19 cellular contexts compared by ENCODE assay signal in the genomic region with DNA sequence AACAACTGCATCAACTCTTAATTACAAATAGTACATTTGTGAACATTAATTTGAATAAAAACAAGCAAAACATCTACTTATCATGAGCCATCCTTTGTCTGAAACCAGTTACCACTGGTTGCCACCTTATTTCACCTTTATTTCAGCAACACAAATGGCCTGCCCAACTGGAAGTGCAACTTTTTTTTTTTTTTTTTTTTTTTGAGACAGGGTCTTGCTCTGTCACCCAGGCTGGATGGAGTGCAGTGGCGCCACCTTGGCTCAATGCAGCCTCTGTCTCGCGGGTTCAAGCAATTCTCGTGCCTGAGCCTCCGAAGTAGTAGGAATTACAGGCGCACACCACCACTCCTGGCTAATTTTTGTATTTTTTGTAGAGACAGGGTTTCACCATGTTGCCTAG. TPM values are rescaled to one million over a fixed set of nuclear protein-coding genes. Genes with fewer than 3 reads are reported as not detected.
DNase-seq lines count a peak whose midpoint lies in the region; ATAC-seq and TF ChIP-seq lines count a peak whose summit lies in the region.
"Had no signal": no experiment of that assay in that cellular context is flagged by ENCODE, and none has a peak within 500 bp of the region (broad histone marks: within the 10 kb centered on the region; RNA-seq: fewer than 3 reads in every experiment).

No MANE protein-coding gene starts in this region.

- peaks cover 81% of the 10 kb centered on the region for H3K4me1 ChIP-seq in CD8-positive, alpha-beta T cell (ENCODE audit: insufficient read depth, low read length)
- no peaks in the 10 kb centered on the region for H3K4me1 ChIP-seq in osteoblast (ENCODE audit: insufficient read depth, low read length)
- H3K4me1 ChIP-seq: BE2C, parathyroid adenoma had no signal

- no peak overlapping the region for H3K4me2 ChIP-seq in osteoblast (ENCODE audit: insufficient read depth, low read length)
- H3K4me2 ChIP-seq: hepatocyte had no signal

- DNase-seq in CD8-positive, alpha-beta T cell, result no peak
- DNase-seq in NCI-H1048 (lab: John Stamatoyannopoulos, UW) (peak; percentile 13), epithelial cell of esophagus (ENCODE audit: low read depth) (peak; percentile 46), NCI-H526 treated with DMSO at 0.1 percent for 48 hours (lab: John Stamatoyannopoulos, UW) (no peak), SIG-M5 (lab: John Stamatoyannopoulos, UW) (no peak), osteoblast (ENCODE audit: insufficient read length, low spot score, missing footprints) (no peak)
- DNase-seq: BE2C; DMS 273 treated with DMSO at 0.1 percent for 48 hours; MG63; NCI-H1694 treated with DMSO at 0.1 percent for 48 hours; NCI-H446; SHP77 treated with DMSO at 0.1 percent for 48 hours; stimulated activated CD4-positive, alpha-beta T cell treated with anti-CD3 and anti-CD28 coated beads, Interleukin-1b, Interleukin-23, amount 100 ng/mL, for 48 hours had no signal

- peaks cover 40% of the 10 kb centered on the region for H4K20me1 ChIP-seq in osteoblast (ENCODE audit: insufficient read depth, low read length)

- peak overlapping the region; percentile 66 for H3K27ac Mint-ChIP-seq in CD8-positive, alpha-beta T cell
- H3K27ac Mint-ChIP-seq: T-helper 1 cell treated with Interleukin-12 subunit alpha and Interleukin-12 subunit beta and Interleukin-4 antibody, amounts not matched to agents 30 μg/mL and 1 μg/mL, for 36 hours had no signal

- H3K27me3 Mint-ChIP-seq in CD8-positive, alpha-beta T cell (ENCODE audit: low read depth), result no peaks in the 10 kb centered on the region

- peak; percentile 28 for TF ChIP-seq CTCF in C4-2B (conservative IDR thresholded peaks at IDR 0.05)
- TF ChIP-seq CTCF in CD8-positive, alpha-beta T cell (IDR thresholded peaks at IDR 0.05), result no peak
- TF ChIP-seq CTCF in epithelial cell of esophagus (IDR thresholded peaks at IDR 0.05; ENCODE audit: insufficient read depth, low read depth, low read length, missing control alignments), result no peak
- no peak for TF ChIP-seq CTCF in osteoblast (IDR thresholded peaks at IDR 0.05; ENCODE audit: extremely low read depth, low read depth, low read length)

- H3K9me3 Mint-ChIP-seq in CD8-positive, alpha-beta T cell, result no peaks in the 10 kb centered on the region
- H3K9me3 Mint-ChIP-seq: T-helper 1 cell treated with Interleukin-12 subunit alpha and Interleukin-12 subunit beta and Interleukin-4 antibody, amounts not matched to agents 30 μg/mL and 1 μg/mL, for 36 hours had no signal

- peaks cover 89% of the 10 kb centered on the region for H3K79me2 ChIP-seq in osteoblast (ENCODE audit: insufficient read depth, low read length)

- CTCF ChIA-PET in CD8-positive, alpha-beta T cell (lab: Charles Lee), result interaction anchor here (0.7 kb wide), 1 partner anchor 14 kb away, joined by 6 read pairs; no protein-coding TSS in a partner anchor

- no peak overlapping the region for H3K4me3 Mint-ChIP-seq in CD8-positive, alpha-beta T cell
- H3K4me3 Mint-ChIP-seq: T-helper 1 cell treated with Interleukin-12 subunit alpha and Interleukin-12 subunit beta and Interleukin-4 antibody, amounts not matched to agents 30 μg/mL and 1 μg/mL, for 36 hours had no signal

- no peak overlapping the region for H2AFZ ChIP-seq in osteoblast (ENCODE audit: low read length)
- H2AFZ ChIP-seq: hepatocyte, parathyroid adenoma had no signal

- H3K4me3 ChIP-seq in CD8-positive, alpha-beta T cell (ENCODE audit: low read depth, low read length), result no peak overlapping the region
- no peak overlapping the region for H3K4me3 ChIP-seq in epithelial cell of esophagus (ENCODE audit: low read length)
- no peak overlapping the region for H3K4me3 ChIP-seq in osteoblast (ENCODE audit: insufficient read depth, low read length)
- H3K4me3 ChIP-seq: hepatocyte, lung, MG63 had no signal

- peaks cover 59% of the 10 kb centered on the region for H3K36me3 ChIP-seq in CD8-positive, alpha-beta T cell (ENCODE audit: insufficient read depth, low read length)
- H3K36me3 ChIP-seq in osteoblast (ENCODE audit: insufficient read depth, low read length), result peaks cover 88% of the 10 kb centered on the region

- H3K27ac ChIP-seq in C4-2B, result peak overlapping the region; percentile 54
- H3K27ac ChIP-seq in CD8-positive, alpha-beta T cell (ENCODE audit: low read depth, low read length), result no peak overlapping the region
- H3K27ac ChIP-seq in osteoblast (ENCODE audit: low read depth, low read length), result no peak overlapping the region
- H3K27ac ChIP-seq: hepatocyte, parathyroid adenoma had no signal

- H3K27me3 ChIP-seq in CD8-positive, alpha-beta T cell (ENCODE audit: insufficient read depth, low read length), result no peaks in the 10 kb centered on the region
- no peaks in the 10 kb centered on the region for H3K27me3 ChIP-seq in osteoblast (ENCODE audit: insufficient read depth, low read length)
- H3K27me3 ChIP-seq: BE2C, hepatocyte, MG63 had no signal

- POLR2A ChIA-PET in CD8-positive, alpha-beta T cell (lab: Charles Lee), result interaction anchor here (3.4 kb wide), 1 partner anchor 12 kb away, joined by 22 read pairs; no protein-coding TSS in a partner anchor

- H3K36me3 Mint-ChIP-seq in CD8-positive, alpha-beta T cell, result peaks cover 96% of the 10 kb centered on the region

- peaks cover 88% of the 10 kb centered on the region for H3K4me1 Mint-ChIP-seq in CD8-positive, alpha-beta T cell (ENCODE audit: low read depth)

- no peaks in the 10 kb centered on the region for H3K9me3 ChIP-seq in CD8-positive, alpha-beta T cell (ENCODE audit: low read length)
- no peaks in the 10 kb centered on the region for H3K9me3 ChIP-seq in osteoblast (ENCODE audit: low read depth, low read length)
- H3K9me3 ChIP-seq: BE2C, MG63 had no signal

- intact Hi-C loops in CD8-positive, alpha-beta T cell (cut with DNase I, micrococcal nuclease), result no loop called here

- ATAC-seq in CD8-positive, alpha-beta T cell, result no peak

RNA-seq across cellular contexts. Expression of a gene that starts 13.1 kb away (rescaled TPM):
- 100 to 1,000 TPM; 115 to 117 TPM for total RNA-seq in CD8-positive, alpha-beta T cell
- 54.2 and 58.3 TPM in 2 replicates for total RNA-seq in osteoblast

RNA-seq across cellular contexts. Expression of a gene that starts 19.8 kb away (rescaled TPM):
- 10 to 100 TPM; 43.9 to 46.9 TPM for total RNA-seq in CD8-positive, alpha-beta T cell
- 23.9 and 28.2 TPM in 2 replicates for total RNA-seq in osteoblast

RNA-seq across cellular contexts. Expression of a gene that starts 22.2 kb away (rescaled TPM):
- 10 to 100 TPM; 27.1 to 28.1 TPM for total RNA-seq in CD8-positive, alpha-beta T cell
- 13.8 and 15.0 TPM in 2 replicates for total RNA-seq in osteoblast

RNA-seq across cellular contexts. Expression of a gene that starts 26.4 kb away (rescaled TPM):
- 10 to 100 TPM; 31.1 to 31.2 TPM for total RNA-seq in CD8-positive, alpha-beta T cell
- 115 and 138 TPM in 2 replicates for total RNA-seq in osteoblast

RNA-seq across cellular contexts. Expression of a gene that starts 39.9 kb away (rescaled TPM):
- under 1 TPM in 1 of 2 experiments, not detected in 1; 0.33 TPM for total RNA-seq in CD8-positive, alpha-beta T cell
- total RNA-seq in osteoblast, result not detected in 2 replicates
- total RNA-seq: hepatocyte, subcutaneous adipose tissue had no signal

Comparison
In these comparisons a context has a peak if more than half of its experiments do, and no peak if none do; other contexts are left out.
1. DNase-seq: peak in NCI-H1048 (single experiment) and epithelial cell of esophagus (single experiment); none in CD8-positive, alpha-beta T cell (0 of 7), NCI-H526 treated with DMSO at 0.1 percent for 48 hours (single experiment), SIG-M5 (single experiment) and osteoblast (single experiment).